In genomic region chr12:119593578-119594398, GRCh38 we compare ENCODE assay signal across 10 cellular contexts. TPM values are rescaled to one million over a fixed set of nuclear protein-coding genes. Genes with fewer than 3 reads are reported as not detected.
A peak's percentile ranks its signal among the peaks of the same experiment; 100 is the strongest.
DNase-seq lines count a peak whose midpoint lies in the region; ATAC-seq and TF ChIP-seq lines count a peak whose summit lies in the region.
"Had no signal": no experiment of that assay in that cellular context is flagged by ENCODE, and none has a peak within 500 bp of the region (broad histone marks: within the 10 kb centered on the region; RNA-seq: fewer than 3 reads in every experiment).

TSS of gene TMEM233 (plus strand) at chr12:119593774. CDS start at chr12:119593849, 75 bp downstream.

- H3K9me3 Mint-ChIP-seq in stimulated activated naive CD8-positive, alpha-beta T cell treated with anti-CD3 and anti-CD28 coated beads, Interleukin-15, amount 100 ng/mL, for 72 hours: no peaks in the 10 kb centered on the region
- H3K9me3 Mint-ChIP-seq in nephron progenitor cell: peaks cover 4% of the 10 kb centered on the region
- no peaks in the 10 kb centered on the region for H3K9me3 Mint-ChIP-seq in Caco-2 (ENCODE audit: unreplicated experiment)
- no peaks in the 10 kb centered on the region for H3K9me3 Mint-ChIP-seq in CD4-positive, alpha-beta T cell
- H3K9me3 Mint-ChIP-seq in CD4-positive, alpha-beta memory T cell: peaks cover 0 to 3% (median 0%) of the 10 kb centered on the region in 8 donors

- no peak within 1 kb of the TSS for H3K27ac Mint-ChIP-seq in stimulated activated naive CD8-positive, alpha-beta T cell treated with anti-CD3 and anti-CD28 coated beads, Interleukin-15, amount 100 ng/mL, for 72 hours
- H3K27ac Mint-ChIP-seq in nephron progenitor cell (peak within 1 kb of the TSS; percentile 9), Caco-2 (ENCODE audit: unreplicated experiment) (no peak within 1 kb of the TSS)
- no peak within 1 kb of the TSS for H3K27ac Mint-ChIP-seq in CD4-positive, alpha-beta T cell
- no peak within 1 kb of the TSS for H3K27ac Mint-ChIP-seq in CD4-positive, alpha-beta memory T cell

- no peak within 1 kb of the TSS for H3K4me3 ChIP-seq in Caco-2 (ENCODE audit: low read depth, low read length)
- no peak within 1 kb of the TSS for H3K4me3 ChIP-seq in CD4-positive, alpha-beta memory T cell (ENCODE audit: low read length in 2 of 2)
- H3K4me3 ChIP-seq in smooth muscle cell: no peak within 1 kb of the TSS

- H3F3A ChIP-seq in smooth muscle cell (ENCODE audit: low read depth): no peaks in the 10 kb centered on the region

- BruUV-seq in Caco-2 (replicated peaks; lab: Mats Ljungman, UMichigan): no TSS peak

- no peak within 1 kb of the TSS for H3K4me2 ChIP-seq in smooth muscle cell

- no peak within 1 kb of the TSS for H3K27ac ChIP-seq in CD4-positive, alpha-beta T cell (ENCODE audit: low read depth, low read length)
- no peak within 1 kb of the TSS for H3K27ac ChIP-seq in CD4-positive, alpha-beta memory T cell (ENCODE audit: low read depth, low read length)
- no peak within 1 kb of the TSS for H3K27ac ChIP-seq in smooth muscle cell (ENCODE audit: low read depth)

- H3K27me3 ChIP-seq in Caco-2 (replicated peaks; ENCODE audit: control insufficient read depth, insufficient read depth, low read length) (no peaks in the 10 kb centered on the region), smooth muscle cell (ENCODE audit: low read depth) (peaks cover 88% of the 10 kb centered on the region)
- H3K27me3 ChIP-seq in CD4-positive, alpha-beta T cell (ENCODE audit: control insufficient read depth, insufficient read depth, low read length): peaks cover 65% of the 10 kb centered on the region
- H3K27me3 ChIP-seq in CD4-positive, alpha-beta memory T cell (ENCODE audit: insufficient read depth, low read length): peaks cover 15% of the 10 kb centered on the region

- H3K9me3 ChIP-seq in Caco-2 (no peaks in the 10 kb centered on the region), smooth muscle cell (replicated peaks; ENCODE audit: low read depth) (no peaks in the 10 kb centered on the region)
- no peaks in the 10 kb centered on the region for H3K9me3 ChIP-seq in CD4-positive, alpha-beta T cell (ENCODE audit: control insufficient read depth, low read length)
- no peaks in the 10 kb centered on the region for H3K9me3 ChIP-seq in CD4-positive, alpha-beta memory T cell (ENCODE audit: control insufficient read depth in 1 of 2, low read length in 2 of 2)

- H3K4me1 Mint-ChIP-seq in stimulated activated naive CD8-positive, alpha-beta T cell treated with anti-CD3 and anti-CD28 coated beads, Interleukin-15, amount 100 ng/mL, for 72 hours: peaks cover 26% of the 10 kb centered on the region
- H3K4me1 Mint-ChIP-seq in nephron progenitor cell: peaks cover 19% of the 10 kb centered on the region
- no peaks in the 10 kb centered on the region for H3K4me1 Mint-ChIP-seq in Caco-2 (ENCODE audit: low read depth, unreplicated experiment)
- peaks cover 11% of the 10 kb centered on the region for H3K4me1 Mint-ChIP-seq in CD4-positive, alpha-beta T cell (ENCODE audit: low read depth)
- H3K4me1 Mint-ChIP-seq in CD4-positive, alpha-beta memory T cell: peaks cover 11 to 20% (median 17%) of the 10 kb centered on the region in 4 donors

- no peak within 1 kb of the TSS for H3K9ac ChIP-seq in smooth muscle cell (ENCODE audit: low read depth)

- no peak for DNase-seq in stimulated activated naive CD8-positive, alpha-beta T cell treated with anti-CD3 and anti-CD28 coated beads, Interleukin-15, amount 100 ng/mL, for 72 hours
- DNase-seq in stimulated activated naive CD8-positive, alpha-beta T cell treated with anti-CD3 and anti-CD28 coated beads, Interleukin-15, Interleukin-2, amounts not matched to agents 100 U/mL and 50 U/mL, for 24 hours: no peak
- DNase-seq in Right ventricle myocardium superior (peak; percentile 58), nephron progenitor cell (peak; percentile 63), Caco-2 (no peak), smooth muscle cell (lab: John Stamatoyannopoulos, UW; ENCODE audit: unreplicated experiment) (no peak)
- DNase-seq in CD4-positive, alpha-beta T cell: no peak
- no peak for DNase-seq in CD4-positive, alpha-beta memory T cell
- DNase-seq: activated CD4-positive, CD25-positive, alpha-beta regulatory T cell treated with anti-CD3 and anti-CD28 coated beads, Interleukin-2, amount 50 U/mL, for 72 hours had no signal

- H3K4me3 Mint-ChIP-seq in stimulated activated naive CD8-positive, alpha-beta T cell treated with anti-CD3 and anti-CD28 coated beads, Interleukin-15, amount 100 ng/mL, for 72 hours: peak within 1 kb of the TSS; percentile 24 to 56
- H3K4me3 Mint-ChIP-seq in nephron progenitor cell (peak within 1 kb of the TSS; percentile 86), Caco-2 (ENCODE audit: unreplicated experiment) (no peak within 1 kb of the TSS)
- H3K4me3 Mint-ChIP-seq in CD4-positive, alpha-beta T cell: no peak within 1 kb of the TSS
- no peak within 1 kb of the TSS for H3K4me3 Mint-ChIP-seq in CD4-positive, alpha-beta memory T cell

- no peak for ATAC-seq in stimulated activated naive CD8-positive, alpha-beta T cell treated with anti-CD3 and anti-CD28 coated beads, Interleukin-15, amount 100 ng/mL, for 72 hours
- no peak for ATAC-seq in stimulated activated naive CD8-positive, alpha-beta T cell treated with anti-CD3 and anti-CD28 coated beads, Interleukin-15, Interleukin-2, amounts not matched to agents 100 U/mL and 50 U/mL, for 24 hours
- peak; percentile 66 for ATAC-seq in Right ventricle myocardium superior (ENCODE audit: poor library complexity)
- ATAC-seq in CD4-positive, alpha-beta T cell (ENCODE audit: poor library complexity): no peak

- no peaks in the 10 kb centered on the region for H3K36me3 Mint-ChIP-seq in nephron progenitor cell (ENCODE audit: low read depth)
- no peaks in the 10 kb centered on the region for H3K36me3 Mint-ChIP-seq in Caco-2 (ENCODE audit: insufficient read depth, unreplicated experiment)
- no peaks in the 10 kb centered on the region for H3K36me3 Mint-ChIP-seq in CD4-positive, alpha-beta T cell (ENCODE audit: low read depth)
- no peaks in the 10 kb centered on the region for H3K36me3 Mint-ChIP-seq in CD4-positive, alpha-beta memory T cell

- H2AFZ ChIP-seq in smooth muscle cell (ENCODE audit: low read depth): no peak within 1 kb of the TSS

- POLR2A ChIA-PET in Caco-2 (lab: Charles Lee): no interaction called here
- POLR2A ChIA-PET in CD4-positive, alpha-beta T cell (lab: Charles Lee): no interaction called here
- POLR2A ChIA-PET in CD4-positive, alpha-beta memory T cell (lab: Charles Lee; ENCODE audit: partially characterized antibody): no interaction called here

- WGBS in smooth muscle cell (ENCODE audit: low lambda C conversion rate): 2% methylated on average over 46 of the region's 48 CpGs

- H3K27me3 Mint-ChIP-seq in stimulated activated naive CD8-positive, alpha-beta T cell treated with anti-CD3 and anti-CD28 coated beads, Interleukin-15, amount 100 ng/mL, for 72 hours: peaks cover 85% of the 10 kb centered on the region
- H3K27me3 Mint-ChIP-seq in nephron progenitor cell (ENCODE audit: low read depth, poor library complexity) (peaks cover 93% of the 10 kb centered on the region), Caco-2 (ENCODE audit: insufficient read depth, unreplicated experiment) (peaks cover 42% of the 10 kb centered on the region)
- peaks cover 85% of the 10 kb centered on the region for H3K27me3 Mint-ChIP-seq in CD4-positive, alpha-beta T cell
- H3K27me3 Mint-ChIP-seq in CD4-positive, alpha-beta memory T cell: peaks cover 55 to 66% of the 10 kb centered on the region in 2 donors

- no peak for TF ChIP-seq CTCF in nephron progenitor cell (IDR thresholded peaks at IDR 0.05)
- TF ChIP-seq CTCF in Caco-2 (IDR thresholded peaks at IDR 0.05; ENCODE audit: insufficient read depth in 1 of 2, low read depth in 1 of 2, low read length in 1 of 2, severe bottlenecking in 1 of 2, unreplicated experiment in 1 of 2): no peak
- no peak for TF ChIP-seq CTCF in CD4-positive, alpha-beta T cell (IDR thresholded peaks at IDR 0.05)
- TF ChIP-seq CTCF in smooth muscle cell (IDR thresholded peaks at IDR 0.05; ENCODE audit: borderline replicate concordance, insufficient read depth, poor library complexity, severe bottlenecking): no peak

- CTCF ChIA-PET in Caco-2 (lab: Charles Lee): no interaction called here
- CTCF ChIA-PET in CD4-positive, alpha-beta T cell (lab: Charles Lee): no interaction called here
- CTCF ChIA-PET in CD4-positive, alpha-beta memory T cell (lab: Charles Lee; ENCODE audit: partially characterized antibody): no interaction called here

- intact Hi-C loops in Right ventricle myocardium superior (cut with DNase I) (no loop called here), Caco-2 (cut with micrococcal nuclease; ENCODE audit: unreplicated experiment) (no loop called here)
- intact Hi-C loops in CD4-positive, alpha-beta T cell (cut with DNase I, micrococcal nuclease): no loop called here
- intact Hi-C loops in CD4-positive, alpha-beta memory T cell (cut with micrococcal nuclease): no loop called here

- no peaks in the 10 kb centered on the region for H3K79me2 ChIP-seq in smooth muscle cell (ENCODE audit: low read depth)

- no peaks in the 10 kb centered on the region for H4K20me1 ChIP-seq in smooth muscle cell (ENCODE audit: low read depth)

- H3K4me1 ChIP-seq in Caco-2 (no peaks in the 10 kb centered on the region), smooth muscle cell (ENCODE audit: low read depth) (no peaks in the 10 kb centered on the region)
- H3K4me1 ChIP-seq in CD4-positive, alpha-beta memory T cell (ENCODE audit: insufficient read depth, low read length): peaks cover 5% of the 10 kb centered on the region

- no peaks in the 10 kb centered on the region for H3K36me3 ChIP-seq in Caco-2 (ENCODE audit: control insufficient read depth, insufficient read depth, low read length)
- no peaks in the 10 kb centered on the region for H3K36me3 ChIP-seq in CD4-positive, alpha-beta memory T cell (ENCODE audit: insufficient read depth, low read length)
- no peaks in the 10 kb centered on the region for H3K36me3 ChIP-seq in smooth muscle cell (ENCODE audit: low read depth)

RNA-seq across cellular contexts. Expression of gene TMEM233, which starts in this region (rescaled TPM):
- 0.13 TPM for total RNA-seq in Right ventricle myocardium superior
- total RNA-seq in Caco-2 (2022): not detected in 2 replicates
- total RNA-seq in CD4-positive, alpha-beta T cell: not detected
- not detected for total RNA-seq in CD4-positive, alpha-beta memory T cell
- not detected for polyA plus RNA-seq in CD4-positive, alpha-beta memory T cell
- total RNA-seq in smooth muscle cell: not detected in 2 replicates
- not detected in 2 replicates for polyA plus RNA-seq in smooth muscle cell
- polyA plus RNA-seq: BJ had no signal

Comparison
In these comparisons a context has a peak if more than half of its experiments do, and no peak if none do; other contexts are left out.
1. Peak in DNase-seq and ATAC-seq in Right ventricle myocardium superior; RNA of the gene not detected or under 1 TPM.
2. H3K4me3 Mint-ChIP-seq: peak in stimulated activated naive CD8-positive, alpha-beta T cell treated with anti-CD3 and anti-CD28 coated beads, Interleukin-15, amount 100 ng/mL, for 72 hours (2 of 2) and nephron progenitor cell (single experiment); none in Caco-2 (single experiment), CD4-positive, alpha-beta T cell (single experiment) and CD4-positive, alpha-beta memory T cell (0 of 8).